In the genomic region with DNA sequence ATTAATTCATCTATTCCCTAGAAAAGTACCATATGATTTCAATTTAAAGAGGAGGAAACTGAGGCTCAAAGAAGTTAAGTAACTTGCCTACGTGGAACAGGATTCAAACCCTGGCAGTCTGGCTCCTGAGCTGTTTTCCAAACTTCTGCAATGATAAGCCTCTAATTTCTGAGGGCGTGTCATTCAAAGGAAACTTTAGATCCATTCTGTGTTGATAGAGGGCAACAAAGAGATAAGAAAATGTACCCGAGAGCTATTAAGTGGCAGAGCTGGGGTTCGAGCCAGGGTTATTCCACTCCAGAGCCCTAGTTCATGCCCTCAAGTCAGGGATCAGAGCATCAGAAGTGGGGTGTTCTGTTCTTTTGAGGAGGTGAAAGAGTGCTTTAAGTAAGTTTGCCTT, we compare ENCODE assay signal across 1 cellular context.
TF ChIP-seq lines count a peak whose summit lies in the region.

No MANE protein-coding gene starts in this region.

TF ChIP-seq in WTC11, 78 proteins besides CTCF, POLR2A, EP300 and RAD21 (continued from another document):
- TF ChIP-seq, protein P1, sequence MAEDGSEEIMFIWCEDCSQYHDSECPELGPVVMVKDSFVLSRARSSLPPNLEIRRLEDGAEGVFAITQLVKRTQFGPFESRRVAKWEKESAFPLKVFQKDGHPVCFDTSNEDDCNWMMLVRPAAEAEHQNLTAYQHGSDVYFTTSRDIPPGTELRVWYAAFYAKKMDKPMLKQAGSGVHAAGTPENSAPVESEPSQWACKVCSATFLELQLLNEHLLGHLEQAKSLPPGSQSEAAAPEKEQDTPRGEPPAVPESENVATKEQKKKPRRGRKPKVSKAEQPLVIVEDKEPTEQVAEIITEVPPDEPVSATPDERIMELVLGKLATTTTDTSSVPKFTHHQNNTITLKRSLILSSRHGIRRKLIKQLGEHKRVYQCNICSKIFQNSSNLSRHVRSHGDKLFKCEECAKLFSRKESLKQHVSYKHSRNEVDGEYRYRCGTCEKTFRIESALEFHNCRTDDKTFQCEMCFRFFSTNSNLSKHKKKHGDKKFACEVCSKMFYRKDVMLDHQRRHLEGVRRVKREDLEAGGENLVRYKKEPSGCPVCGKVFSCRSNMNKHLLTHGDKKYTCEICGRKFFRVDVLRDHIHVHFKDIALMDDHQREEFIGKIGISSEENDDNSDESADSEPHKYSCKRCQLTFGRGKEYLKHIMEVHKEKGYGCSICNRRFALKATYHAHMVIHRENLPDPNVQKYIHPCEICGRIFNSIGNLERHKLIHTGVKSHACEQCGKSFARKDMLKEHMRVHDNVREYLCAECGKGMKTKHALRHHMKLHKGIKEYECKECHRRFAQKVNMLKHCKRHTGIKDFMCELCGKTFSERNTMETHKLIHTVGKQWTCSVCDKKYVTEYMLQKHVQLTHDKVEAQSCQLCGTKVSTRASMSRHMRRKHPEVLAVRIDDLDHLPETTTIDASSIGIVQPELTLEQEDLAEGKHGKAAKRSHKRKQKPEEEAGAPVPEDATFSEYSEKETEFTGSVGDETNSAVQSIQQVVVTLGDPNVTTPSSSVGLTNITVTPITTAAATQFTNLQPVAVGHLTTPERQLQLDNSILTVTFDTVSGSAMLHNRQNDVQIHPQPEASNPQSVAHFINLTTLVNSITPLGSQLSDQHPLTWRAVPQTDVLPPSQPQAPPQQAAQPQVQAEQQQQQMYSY (CRISPR knock-in tag; IDR thresholded peaks at IDR 0.05): no peak
- TF ChIP-seq, protein P2, sequence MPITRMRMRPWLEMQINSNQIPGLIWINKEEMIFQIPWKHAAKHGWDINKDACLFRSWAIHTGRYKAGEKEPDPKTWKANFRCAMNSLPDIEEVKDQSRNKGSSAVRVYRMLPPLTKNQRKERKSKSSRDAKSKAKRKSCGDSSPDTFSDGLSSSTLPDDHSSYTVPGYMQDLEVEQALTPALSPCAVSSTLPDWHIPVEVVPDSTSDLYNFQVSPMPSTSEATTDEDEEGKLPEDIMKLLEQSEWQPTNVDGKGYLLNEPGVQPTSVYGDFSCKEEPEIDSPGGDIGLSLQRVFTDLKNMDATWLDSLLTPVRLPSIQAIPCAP (CRISPR knock-in tag; IDR thresholded peaks at IDR 0.05): no peak
- TF ChIP-seq, protein P3, sequence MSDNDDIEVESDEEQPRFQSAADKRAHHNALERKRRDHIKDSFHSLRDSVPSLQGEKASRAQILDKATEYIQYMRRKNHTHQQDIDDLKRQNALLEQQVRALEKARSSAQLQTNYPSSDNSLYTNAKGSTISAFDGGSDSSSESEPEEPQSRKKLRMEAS (CRISPR knock-in tag; IDR thresholded peaks at IDR 0.05): no peak
- TF ChIP-seq ZNF423 (CRISPR knock-in tag; IDR thresholded peaks at IDR 0.05): no peak
- no peak for TF ChIP-seq AFF4 (CRISPR knock-in tag; IDR thresholded peaks at IDR 0.05; ENCODE audit: borderline replicate concordance)
- TF ChIP-seq, protein P4, sequence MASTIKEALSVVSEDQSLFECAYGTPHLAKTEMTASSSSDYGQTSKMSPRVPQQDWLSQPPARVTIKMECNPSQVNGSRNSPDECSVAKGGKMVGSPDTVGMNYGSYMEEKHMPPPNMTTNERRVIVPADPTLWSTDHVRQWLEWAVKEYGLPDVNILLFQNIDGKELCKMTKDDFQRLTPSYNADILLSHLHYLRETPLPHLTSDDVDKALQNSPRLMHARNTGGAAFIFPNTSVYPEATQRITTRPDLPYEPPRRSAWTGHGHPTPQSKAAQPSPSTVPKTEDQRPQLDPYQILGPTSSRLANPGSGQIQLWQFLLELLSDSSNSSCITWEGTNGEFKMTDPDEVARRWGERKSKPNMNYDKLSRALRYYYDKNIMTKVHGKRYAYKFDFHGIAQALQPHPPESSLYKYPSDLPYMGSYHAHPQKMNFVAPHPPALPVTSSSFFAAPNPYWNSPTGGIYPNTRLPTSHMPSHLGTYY (CRISPR knock-in tag; IDR thresholded peaks at IDR 0.05): no peak
- TF ChIP-seq FOXJ3 (CRISPR knock-in tag; IDR thresholded peaks at IDR 0.05; ENCODE audit: borderline replicate concordance): no peak
- TF ChIP-seq ZNF281 (CRISPR knock-in tag; IDR thresholded peaks at IDR 0.05): no peak
- TF ChIP-seq TCF7 (CRISPR knock-in tag; IDR thresholded peaks at IDR 0.05; ENCODE audit: low read depth): no peak
- no peak for TF ChIP-seq TEAD1 (CRISPR knock-in tag; IDR thresholded peaks at IDR 0.05)
- TF ChIP-seq, protein P5, sequence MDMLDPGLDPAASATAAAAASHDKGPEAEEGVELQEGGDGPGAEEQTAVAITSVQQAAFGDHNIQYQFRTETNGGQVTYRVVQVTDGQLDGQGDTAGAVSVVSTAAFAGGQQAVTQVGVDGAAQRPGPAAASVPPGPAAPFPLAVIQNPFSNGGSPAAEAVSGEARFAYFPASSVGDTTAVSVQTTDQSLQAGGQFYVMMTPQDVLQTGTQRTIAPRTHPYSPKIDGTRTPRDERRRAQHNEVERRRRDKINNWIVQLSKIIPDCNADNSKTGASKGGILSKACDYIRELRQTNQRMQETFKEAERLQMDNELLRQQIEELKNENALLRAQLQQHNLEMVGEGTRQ (CRISPR knock-in tag; IDR thresholded peaks at IDR 0.05): no peak
- no peak for TF ChIP-seq E2F1 (CRISPR knock-in tag; IDR thresholded peaks at IDR 0.05)
- no peak for TF ChIP-seq IRF2 (CRISPR knock-in tag; IDR thresholded peaks at IDR 0.05; ENCODE audit: borderline replicate concordance, low read depth)
- no peak for TF ChIP-seq RORB (CRISPR knock-in tag; IDR thresholded peaks at IDR 0.05)
TF ChIP-seq in WTC11: peak in this region for 0.
